Comparison of ENCODE assay signal across 29 cellular contexts in the genomic region with DNA sequence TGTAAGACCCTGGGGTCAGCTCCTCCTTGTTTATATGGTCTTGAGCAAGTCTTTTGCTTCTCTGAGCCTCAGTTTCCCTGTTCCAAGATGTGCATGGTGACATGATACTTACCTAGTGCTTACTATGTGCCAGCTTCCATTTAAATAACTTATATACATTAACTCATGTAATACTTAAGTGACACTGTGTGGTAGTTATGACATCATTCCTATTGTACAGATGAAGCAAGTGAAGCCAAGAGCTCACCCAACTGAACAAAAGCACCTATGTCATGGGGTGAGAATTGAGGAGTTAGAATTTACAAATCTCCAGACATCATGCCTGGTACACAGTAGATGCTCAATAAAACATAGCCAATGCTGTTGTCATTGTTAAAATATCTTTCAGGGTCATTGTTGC. TPM values are rescaled to one million over a fixed set of nuclear protein-coding genes. Genes with fewer than 3 reads are reported as not detected.
"Had no signal": no experiment of that assay in that cellular context is flagged by ENCODE, and none has a peak within 500 bp of the region (broad histone marks: within the 10 kb centered on the region; RNA-seq: fewer than 3 reads in every experiment).

No MANE protein-coding gene starts in this region.

- DNase-seq: colonic mucosa; cortex of kidney; dermis blood vessel endothelial cell; dorsolateral prefrontal cortex; effector CD4-positive, alpha-beta T cell; effector CD8-positive, alpha-beta T cell; effector memory CD4-positive, alpha-beta T cell; effector memory CD8-positive, alpha-beta T cell; erythroblast; esophagus squamous epithelium; foreskin fibroblast; foreskin keratinocyte; foreskin melanocyte; gastrocnemius medialis; glutamatergic neuron; head of caudate nucleus; heart left ventricle; heart right ventricle had no signal

- H3K27ac ChIP-seq: colonic mucosa, coronary artery, dorsolateral prefrontal cortex, epithelial cell of prostate, esophagus muscularis mucosa, esophagus squamous epithelium, foreskin keratinocyte, gastrocnemius medialis, gastroesophageal sphincter, heart left ventricle, heart right ventricle had no signal

- FAIRE-seq: colon, endometrium, endothelial cell of umbilical vein, frontal cortex had no signal

- H3K4me1 ChIP-seq: colonic mucosa, esophagus muscularis mucosa, esophagus squamous epithelium, foreskin keratinocyte, gastrocnemius medialis, gastroesophageal sphincter, heart left ventricle, heart right ventricle had no signal

- ATAC-seq: effector memory CD8-positive, alpha-beta T cell; esophagus mucosa; foreskin keratinocyte; gastrocnemius medialis; gastroesophageal sphincter; heart left ventricle; heart right ventricle had no signal

- H3K9me3 ChIP-seq: colonic mucosa, gastrocnemius medialis had no signal

- H3K36me3 ChIP-seq: colonic mucosa, esophagus muscularis mucosa, esophagus squamous epithelium, gastrocnemius medialis, gastroesophageal sphincter, heart left ventricle, heart right ventricle had no signal

- H3K27me3 ChIP-seq: colonic mucosa, esophagus muscularis mucosa, esophagus squamous epithelium, foreskin keratinocyte, gastrocnemius medialis, gastroesophageal sphincter had no signal

- H3K4me3 ChIP-seq: colonic mucosa, coronary artery, dorsolateral prefrontal cortex, esophagus muscularis mucosa, esophagus squamous epithelium, gastrocnemius medialis, gastroesophageal sphincter, heart left ventricle, heart right ventricle had no signal

RNA-seq across cellular contexts. Expression of gene CMKLR1, which starts 41.3 kb away (rescaled TPM):
- total RNA-seq: endodermal cell, endothelial cell of umbilical vein, fibroblast of lung, foreskin keratinocyte had no signal
- polyA plus RNA-seq: foreskin keratinocyte had no signal
